8 cellular contexts compared by ENCODE assay signal in genomic region chr9:124940894-124941688, GRCh38. TPM values are rescaled to one million over a fixed set of nuclear protein-coding genes. Genes with fewer than 3 reads are reported as not detected.
DNase-seq lines count a peak whose midpoint lies in the region; ATAC-seq, FAIRE-seq and TF ChIP-seq lines count a peak whose summit lies in the region.

Gene GOLGA1, minus strand, starts transcription at chr9:124941083. Its CDS starts 2,372 bp downstream, at chr9:124938711.

- WGBS in H1 (ENCODE audit: extremely low coverage in 1 of 2, insufficient coverage in 1 of 2, insufficient read length in 1 of 2, insufficient replicate concordance in 2 of 2, low coverage in 1 of 2, low lambda C conversion rate in 2 of 2, missing lambda C conversion rate in 1 of 2), 2 experiments, result 1% methylated on average over 61 of the region's 71 CpGs; no CpG with 5 or more reads in 1 of the 2 experiments
- WGBS in mesenchymal stem cell, result under 1% methylated on average over 60 of the region's 71 CpGs

- H2BK15ac ChIP-seq in H1 (ENCODE audit: low read length) (no peak within 1 kb of the TSS), mesenchymal stem cell (ENCODE audit: low read depth, poor library complexity, severe bottlenecking) (peak within 1 kb of the TSS; percentile 98)

- no peaks in the 10 kb centered on the region for H3K79me2 ChIP-seq in H1 (ENCODE audit: control insufficient read depth in 1 of 2, insufficient read depth in 2 of 2, low read length in 2 of 2)

- H3K9ac ChIP-seq in H1 (replicated peaks in 1 of 4; ENCODE audit: extremely low read depth in 1 of 4, low read depth in 3 of 4, low read length in 3 of 4) (peak within 1 kb of the TSS; percentile 63 to 76 (median 66)), mesenchymal stem cell (ENCODE audit: low read length) (peak within 1 kb of the TSS; percentile 99)

- H4K8ac ChIP-seq in H1 (ENCODE audit: extremely low read depth, insufficient read depth, low read length) (peak within 1 kb of the TSS; percentile 81), mesenchymal stem cell (ENCODE audit: low read length) (peak within 1 kb of the TSS; percentile 98)

- H3K79me1 ChIP-seq in H1 (ENCODE audit: low read depth, low read length), result no peaks in the 10 kb centered on the region
- peaks cover 4% of the 10 kb centered on the region for H3K79me1 ChIP-seq in mesenchymal stem cell (replicated peaks; ENCODE audit: low read length, poor library complexity, severe bottlenecking)

- H3K36me3 Mint-ChIP-seq in activated CD8-positive, alpha-beta memory T cell treated with anti-CD3 and anti-CD28 coated beads, Interleukin-2, amount 10 ng/mL, durations not matched to agents 7 days and 5 days, result peaks cover 16% of the 10 kb centered on the region

- peak; percentile 96 for DNase-seq in COR-L47 (lab: John Stamatoyannopoulos, UW)
- peak; percentile 89 for DNase-seq in HTR-8/SVneo (ENCODE audit: insufficient read length, low spot score)
- DNase-seq in NOMO-1 treated with DMSO at 0.1 percent for 48 hours (lab: John Stamatoyannopoulos, UW; ENCODE audit: unreplicated experiment), result peak; percentile 87
- peak; percentile 95 for DNase-seq in activated CD8-positive, alpha-beta memory T cell treated with anti-CD3 and anti-CD28 coated beads, Interleukin-2, amount 10 ng/mL, durations not matched to agents 7 days and 5 days
- peak; percentile 84 to 97 for DNase-seq in H1 (ENCODE audit: low read depth in 1 of 2, low spot score in 2 of 2)
- peak; percentile 96 for DNase-seq in mesenchymal stem cell
- DNase-seq in stimulated activated CD8-positive, alpha-beta memory T cell treated with anti-CD3 and anti-CD28 coated beads, Interleukin-12 subunit alpha, Interleukin-12 subunit beta, amount 100 ng/mL, for 24 hours (ENCODE audit: extremely low read depth), result peak; percentile 83

- peak within 1 kb of the TSS; percentile 93 for H3K4me3 Mint-ChIP-seq in activated CD8-positive, alpha-beta memory T cell treated with anti-CD3 and anti-CD28 coated beads, Interleukin-2, amount 10 ng/mL, durations not matched to agents 7 days and 5 days

- no peak within 1 kb of the TSS for H3K56ac ChIP-seq in H1 (replicated peaks; ENCODE audit: insufficient read length, low read depth, low read length)

- peak in 1 of 2 experiments; percentile 47 for TF ChIP-seq POLR2A in H1 (IDR thresholded peaks at IDR 0.05; ENCODE audit: control extremely low read depth in 1 of 2, low read depth in 2 of 2, low read length in 2 of 2)

- H3K14ac ChIP-seq in H1 (ENCODE audit: insufficient read length) (no peak within 1 kb of the TSS), mesenchymal stem cell (ENCODE audit: low read length in 2 of 2) (peak within 1 kb of the TSS in 1 of 2 experiments; percentile 97)

- peaks cover 0 to 2% (median 0%) of the 10 kb centered on the region in 4 experiments; a peak in 2 of 7 replicates for H3K4me1 ChIP-seq in H1 (replicated peaks in 1 of 4; ENCODE audit: control insufficient read depth in 3 of 4, insufficient read depth in 4 of 4, low read length in 3 of 4)
- H3K4me1 ChIP-seq in mesenchymal stem cell (ENCODE audit: control insufficient read depth, insufficient read depth, low read depth, low read length), result peaks cover 5% of the 10 kb centered on the region

- no peaks in the 10 kb centered on the region for H3K27me3 Mint-ChIP-seq in activated CD8-positive, alpha-beta memory T cell treated with anti-CD3 and anti-CD28 coated beads, Interleukin-2, amount 10 ng/mL, durations not matched to agents 7 days and 5 days

- H4K5ac ChIP-seq in H1 (ENCODE audit: insufficient read length, low read depth, low read length), result peak within 1 kb of the TSS; percentile 35

- H3K18ac ChIP-seq in H1 (ENCODE audit: extremely low read depth, low read length) (peak within 1 kb of the TSS; percentile 55), mesenchymal stem cell (ENCODE audit: low read depth in 1 of 2, low read length in 2 of 2) (peak within 1 kb of the TSS; percentile 40 to 90)

- POLR2A ChIA-PET in H1 (lab: Charles Lee; ENCODE audit: partially characterized antibody), result no interaction called here

- H2BK20ac ChIP-seq in H1 (ENCODE audit: low read length), result no peak within 1 kb of the TSS

- peak within 1 kb of the TSS; percentile 77 to 93 for H3K4me2 ChIP-seq in H1 (ENCODE audit: insufficient read depth in 1 of 2, low read depth in 2 of 2, low read length in 2 of 2)
- H3K4me2 ChIP-seq in mesenchymal stem cell (ENCODE audit: low read length, poor library complexity, severe bottlenecking), result peak within 1 kb of the TSS; percentile 95

- peak within 1 kb of the TSS; percentile 63; the same call in 1 of the 2 replicates for H2AFZ ChIP-seq in H1 (ENCODE audit: low read length)
- peak within 1 kb of the TSS; percentile 92 for H2AFZ ChIP-seq in mesenchymal stem cell (ENCODE audit: low read depth, low read length)

- H4K91ac ChIP-seq in H1 (replicated peaks; ENCODE audit: insufficient read length, low read length) (no peak within 1 kb of the TSS), mesenchymal stem cell (ENCODE audit: low read length) (peak within 1 kb of the TSS; percentile 83)

- peak within 1 kb of the TSS; percentile 69; the same call in 1 of the 2 replicates for H3K27ac ChIP-seq in H1 (ENCODE audit: low read depth, low read length)
- H3K27ac ChIP-seq in mesenchymal stem cell (ENCODE audit: low read length, poor library complexity, severe bottlenecking), result peak within 1 kb of the TSS; percentile 98

- FAIRE-seq in HTR-8/SVneo (lab: Jason Lieb, UNC) (peak; percentile 4), H1 (lab: Jason Lieb, UNC) (no peak)

- H3K4me1 Mint-ChIP-seq in activated CD8-positive, alpha-beta memory T cell treated with anti-CD3 and anti-CD28 coated beads, Interleukin-2, amount 10 ng/mL, durations not matched to agents 7 days and 5 days, result peaks cover 28% of the 10 kb centered on the region

- H3K4ac ChIP-seq in H1 (replicated peaks; ENCODE audit: insufficient read length, low read depth, low read length) (no peak within 1 kb of the TSS), mesenchymal stem cell (ENCODE audit: low read depth in 1 of 2, low read length in 2 of 2) (peak within 1 kb of the TSS; percentile 75 to 99)

- TF ChIP-seq RAD21 in H1 (IDR thresholded peaks at IDR 0.05 in 1 of 2, conservative IDR thresholded peaks at IDR 0.05 in 1 of 2; ENCODE audit: low read depth in 2 of 2, low read length in 2 of 2), result no peak; a peak in 1 of 4 replicates

- peak within 1 kb of the TSS; percentile 3; the same call in 1 of the 2 replicates for H2BK5ac ChIP-seq in H1 (ENCODE audit: low read depth, low read length)
- peak within 1 kb of the TSS; percentile 97 for H2BK5ac ChIP-seq in mesenchymal stem cell (ENCODE audit: low read depth, low read length, poor library complexity, severe bottlenecking)

- no peak within 1 kb of the TSS for H2AK5ac ChIP-seq in H1 (ENCODE audit: low read depth, low read length)
- H2AK5ac ChIP-seq in mesenchymal stem cell (ENCODE audit: low read length, severe bottlenecking), result peak within 1 kb of the TSS; percentile 69

- CTCF ChIA-PET in activated CD8-positive, alpha-beta memory T cell treated with anti-CD3 and anti-CD28 coated beads, Interleukin-2, amount 10 ng/mL, durations not matched to agents 7 days and 5 days (lab: Charles Lee), result interaction anchor here (0.7 to 1.3 kb wide), 4 partner anchors 26 to 203 kb away, joined by 3 to 13 read pairs (median 4); partner anchors contain the start of genes ARPC5L, RPL35, SCAI and WDR38
- CTCF ChIA-PET in H1 (lab: Charles Lee; ENCODE audit: partially characterized antibody), result no interaction called here

- H2BK120ac ChIP-seq in H1 (replicated peaks; ENCODE audit: low read depth, low read length) (no peak within 1 kb of the TSS), mesenchymal stem cell (ENCODE audit: low read depth, low read length) (peak within 1 kb of the TSS; percentile 64)

- TF ChIP-seq CTCF in H1 (IDR thresholded peaks at IDR 0.05; ENCODE audit: control extremely low read depth in 1 of 3, insufficient read depth in 1 of 3, low read depth in 1 of 3, low read length in 3 of 3), result no peak; a peak in 1 of 4 replicates

- no peak within 1 kb of the TSS for H3K23ac ChIP-seq in H1 (ENCODE audit: insufficient read length)
- peak within 1 kb of the TSS in 1 of 2 experiments; percentile 96 for H3K23ac ChIP-seq in mesenchymal stem cell (ENCODE audit: low read length in 2 of 2)

- H2BK12ac ChIP-seq in H1 (ENCODE audit: low read depth, low read length) (peak within 1 kb of the TSS; percentile 40; the same call in 1 of the 2 replicates), mesenchymal stem cell (ENCODE audit: low read length in 2 of 2) (no peak within 1 kb of the TSS)

- no peaks in the 10 kb centered on the region for H4K20me1 ChIP-seq in H1 (replicated peaks in 1 of 2; ENCODE audit: control insufficient read depth in 1 of 2, insufficient read depth in 2 of 2, low read length in 2 of 2)

- H3K27me3 ChIP-seq in H1 (replicated peaks in 1 of 4; ENCODE audit: control insufficient read depth in 3 of 4, extremely low read depth in 1 of 4, insufficient read depth in 3 of 4, low read length in 3 of 4) (no peaks in the 10 kb centered on the region; a peak in 1 of 7 replicates), mesenchymal stem cell (ENCODE audit: control insufficient read depth in 1 of 2, insufficient read depth in 1 of 2, low read length in 2 of 2) (no peaks in the 10 kb centered on the region)

- peak; percentile 70 for ATAC-seq in GM21367 (IDR thresholded peaks at IDR 0.05; ENCODE audit: unreplicated experiment)
- peak; percentile 86 for ATAC-seq in activated CD8-positive, alpha-beta memory T cell treated with anti-CD3 and anti-CD28 coated beads, Interleukin-2, amount 10 ng/mL, durations not matched to agents 7 days and 5 days

- H3K9me3 ChIP-seq in H1 (ENCODE audit: insufficient read depth in 2 of 2, low read depth in 1 of 2, low read length in 1 of 2) (no peaks in the 10 kb centered on the region), mesenchymal stem cell (ENCODE audit: control insufficient read depth, low read length) (no peaks in the 10 kb centered on the region)

- peak in 1 of 2 experiments; percentile 87; a peak in 1 of 3 replicates for TF ChIP-seq EP300 in H1 (IDR thresholded peaks at IDR 0.05; ENCODE audit: borderline replicate concordance in 1 of 2, low read depth in 2 of 2, low read length in 2 of 2)

- 0 out of 2 replicates have a peak, but pooled peaks cover 4% of the 10 kb centered on the region for H3K23me2 ChIP-seq in H1 (ENCODE audit: low read depth, low read length)

- H3K36me3 ChIP-seq in H1 (ENCODE audit: control insufficient read depth in 2 of 4, insufficient read depth in 4 of 4, low read length in 3 of 4) (0 out of 8 replicates have a peak, but pooled peaks cover 0 to under 1% (median 0%) of the 10 kb centered on the region in 4 experiments), mesenchymal stem cell (ENCODE audit: control insufficient read depth in 1 of 2, insufficient read depth in 2 of 2, low read depth in 1 of 2, low read length in 2 of 2) (peaks cover 0 to 22% of the 10 kb centered on the region in 2 experiments)

- peak within 1 kb of the TSS; percentile 95 for H3K27ac Mint-ChIP-seq in activated CD8-positive, alpha-beta memory T cell treated with anti-CD3 and anti-CD28 coated beads, Interleukin-2, amount 10 ng/mL, durations not matched to agents 7 days and 5 days

- peak within 1 kb of the TSS; percentile 76 to 89 (median 80) for H3K4me3 ChIP-seq in H1 (ENCODE audit: extremely low read depth in 1 of 4, insufficient read depth in 2 of 4, low read depth in 3 of 4, low read length in 4 of 4)
- H3K4me3 ChIP-seq in mesenchymal stem cell (ENCODE audit: insufficient read depth in 1 of 2, low read depth in 1 of 2, low read length in 2 of 2), result peak within 1 kb of the TSS; percentile 64 to 96

- H3K9me3 Mint-ChIP-seq in activated CD8-positive, alpha-beta memory T cell treated with anti-CD3 and anti-CD28 coated beads, Interleukin-2, amount 10 ng/mL, durations not matched to agents 7 days and 5 days (ENCODE audit: low read depth), result no peaks in the 10 kb centered on the region

RNA-seq across cellular contexts. Expression of gene GOLGA1, which starts in this region (rescaled TPM):
- 10 to 100 TPM; 13.5 to 19.0 TPM for total RNA-seq in activated CD8-positive, alpha-beta memory T cell treated with anti-CD3 and anti-CD28 coated beads, Interleukin-2, amount 10 ng/mL, durations not matched to agents 7 days and 5 days
- total RNA-seq in H1 (2021; fragmentation: NEBNext Ultra II Directional; extraction: Animal tissue kit (Norgen Biotek cat#: 25700)), result 6.5 and 9.6 TPM in 2 replicates
- polyA plus RNA-seq in H1 (2011; rRNA removed), result 4.8 and 6.3 TPM in 2 replicates
- 6.3 TPM for polyA plus RNA-seq in H1 (2011; cell fraction: cytosol; rRNA removed)
- polyA plus RNA-seq in H1 (2011; cell fraction: nucleus; rRNA removed), result 12.7 TPM
- 3.9 to 5.7 TPM (median 4.7 TPM) in 4 replicates for polyA plus RNA-seq in H1 (2012, experiment 1 of 2)
- polyA plus RNA-seq in H1 (2012, experiment 2 of 2), result 0.30 TPM
- polyA plus RNA-seq in H1 (2013, experiment 1 of 2), result 4.8 TPM
- polyA plus RNA-seq in H1 (2013, experiment 2 of 2), result 5.5 TPM
- polyA minus RNA-seq in H1 (2011; rRNA and poly(A)+ RNA removed), result 6.0 and 11.7 TPM in 2 replicates
- 4.1 TPM for polyA minus RNA-seq in H1 (2011; cell fraction: cytosol; rRNA and poly(A)+ RNA removed)
- polyA minus RNA-seq in H1 (2011; cell fraction: nucleus; rRNA and poly(A)+ RNA removed), result 7.7 TPM
- 8.6 TPM for polyA plus RNA-seq in mesenchymal stem cell (2013, experiment 1 of 2)
- polyA plus RNA-seq in mesenchymal stem cell (2013, experiment 2 of 2), result 8.0 TPM

Comparison
In these comparisons a context has a peak if more than half of its experiments do, and no peak if none do; other contexts are left out.
1. Peak in every context shown above with its lines: DNase-seq, ATAC-seq, H3K4me3 ChIP-seq and H3K27ac ChIP-seq.